Comparison of ENCODE assay signal across 35 cellular contexts in genomic region chr13:96661612-96662011, GRCh38.
"Had no signal": no experiment of that assay in that cellular context is flagged by ENCODE, and none has a peak within 500 bp of the region (broad histone marks: within the 10 kb centered on the region; RNA-seq: fewer than 3 reads in every experiment).

No MANE protein-coding gene starts in this region.

- H3K27me3 ChIP-seq: MG63 had no signal

- H3K4me3 ChIP-seq: MG63 had no signal

- H3K9me3 ChIP-seq: MG63 had no signal

- H3K36me3 ChIP-seq: MG63 had no signal

- DNase-seq: Karpas-422, Kasumi-1, MG63, MM.1S, MV-4-11, NCI-H1048, NCI-H1092, NCI-H1092 treated with DMSO at 0.1 percent for 48 hours, NCI-H1105, NCI-H1105 treated with DMSO at 0.1 percent for 48 hours, NCI-H1417, NCI-H1417 treated with DMSO at 0.1 percent for 48 hours, NCI-H1436, NCI-H1436 treated with DMSO at 0.1 percent for 48 hours, NCI-H146, NCI-H1694, NCI-H1694 treated with DMSO at 0.1 percent for 48 hours, NCI-H187, NCI-H187 treated with DMSO at 0.1 percent for 48 hours, NCI-H1930, NCI-H2029, NCI-H2029 treated with DMSO at 0.1 percent for 48 hours, NCI-H2081, NCI-H2081 treated with DMSO at 0.1 percent for 48 hours, NCI-H2107, NCI-H2171, NCI-H2227 treated with DMSO at 0.1 percent for 48 hours, NCI-H226, NCI-H345, NCI-H446, NCI-H446 treated with DMSO at 0.1 percent for 48 hours, NCI-H510A, NCI-H510A treated with DMSO at 0.1 percent for 48 hours, NCI-H524, NCI-H524 treated with DMSO at 0.1 percent for 48 hours had no signal
